In the genomic region with DNA sequence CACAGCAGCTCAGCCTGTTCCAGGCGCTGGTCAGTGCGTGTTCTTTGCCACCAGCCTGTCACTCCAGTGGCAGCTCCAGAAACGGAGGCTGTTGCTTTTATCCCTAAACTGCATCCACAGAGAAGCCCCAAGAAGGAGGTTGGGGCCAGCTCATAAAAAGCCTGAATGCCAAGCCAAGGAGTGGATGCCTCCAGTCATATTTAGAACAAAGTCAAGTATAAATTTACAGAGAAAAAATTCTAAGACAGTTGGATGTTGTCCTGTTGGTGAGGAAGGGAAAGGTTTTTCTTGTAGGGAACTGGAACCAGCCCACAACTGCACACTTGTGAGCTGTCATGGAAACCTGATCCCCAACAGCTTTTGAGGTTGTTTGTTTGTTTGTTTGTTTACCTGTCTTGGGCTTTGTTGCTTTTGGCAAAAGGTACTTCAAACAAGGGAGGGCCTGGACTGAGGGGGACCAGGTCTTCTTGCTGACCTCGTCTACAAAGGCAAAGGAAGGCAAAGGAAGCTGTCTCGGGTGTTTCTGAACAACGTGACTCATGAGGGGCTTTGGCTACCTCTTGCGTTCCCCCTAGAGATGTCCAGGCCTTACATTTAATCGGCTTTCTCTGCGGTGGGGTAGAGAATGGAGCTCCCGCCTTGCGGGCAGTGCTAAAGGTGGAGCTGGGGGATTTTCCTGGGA, we compare ENCODE assay signal across 13 cellular contexts. TPM values are rescaled to one million over a fixed set of nuclear protein-coding genes. Genes with fewer than 3 reads are reported as not detected.
DNase-seq lines count a peak whose midpoint lies in the region; ATAC-seq and TF ChIP-seq lines count a peak whose summit lies in the region.
"Had no signal": no experiment of that assay in that cellular context is flagged by ENCODE, and none has a peak within 500 bp of the region (broad histone marks: within the 10 kb centered on the region; RNA-seq: fewer than 3 reads in every experiment).

No MANE protein-coding gene starts in this region.

- no TSS peak for BruUV-seq in Panc1 (replicated peaks; lab: Mats Ljungman, UMichigan)

- no peak overlapping the region for H3K4me3 ChIP-seq in Panc1 (ENCODE audit: low read depth in 2 of 2, low read length in 2 of 2)
- no peak overlapping the region for H3K4me3 ChIP-seq in endodermal cell (ENCODE audit: low read length)
- H3K4me3 ChIP-seq in trophoblast cell (ENCODE audit: low read depth, low read length): no peak overlapping the region
- H3K4me3 ChIP-seq: thoracic aorta had no signal

- TF ChIP-seq CTCF in Panc1 (IDR thresholded peaks at IDR 0.05) (no peak), endodermal cell (conservative IDR thresholded peaks at IDR 0.05) (peak; percentile 18), GM13976 (IDR thresholded peaks at IDR 0.05; ENCODE audit: borderline replicate concordance, control extremely low read depth, extremely low read depth, insufficient read depth, missing control alignments) (no peak)

- H3K4me1 Mint-ChIP-seq in endodermal cell: peaks cover 21% of the 10 kb centered on the region

- no peak overlapping the region for H3K4me3 Mint-ChIP-seq in endodermal cell
- H3K4me3 Mint-ChIP-seq: activated T-cell treated with anti-CD3 and anti-CD28 coated beads, Interleukin-2, amount 50 U/mL, for 72 hours had no signal

- H3K4ac ChIP-seq in trophoblast cell (ENCODE audit: low read depth, low read length): peak overlapping the region; percentile 61

- intact Hi-C loops in Panc1 (cut with micrococcal nuclease; ENCODE audit: unreplicated experiment): no loop called here

- no peak overlapping the region for H2AFZ ChIP-seq in trophoblast cell (ENCODE audit: insufficient read depth, low read length, poor library complexity)
- H2AFZ ChIP-seq: parathyroid adenoma had no signal

- no peaks in the 10 kb centered on the region for H3K27me3 Mint-ChIP-seq in endodermal cell (ENCODE audit: insufficient read depth)

- H4K91ac ChIP-seq in trophoblast cell (ENCODE audit: low read depth, low read length): peak overlapping the region; percentile 97

- H3K4me1 ChIP-seq in Panc1 (ENCODE audit: control insufficient read depth, insufficient read depth, low read length) (peaks cover 13% of the 10 kb centered on the region), endodermal cell (ENCODE audit: control insufficient read depth, insufficient read depth, low read length) (peaks cover 8% of the 10 kb centered on the region), trophoblast cell (ENCODE audit: control insufficient read depth in 1 of 2, insufficient read depth in 2 of 2, low read length in 2 of 2) (peaks cover 43 to 60% of the 10 kb centered on the region in 2 experiments)
- H3K4me1 ChIP-seq: parathyroid adenoma had no signal

- no peaks in the 10 kb centered on the region for H3K9me3 ChIP-seq in Panc1 (ENCODE audit: control insufficient read depth, insufficient read depth, low read depth, low read length)
- H3K9me3 ChIP-seq in endodermal cell (ENCODE audit: control insufficient read depth, low read length): no peaks in the 10 kb centered on the region
- H3K9me3 ChIP-seq in trophoblast cell (ENCODE audit: insufficient read depth, low read depth, low read length): peaks cover 8% of the 10 kb centered on the region
- H3K9me3 ChIP-seq: thoracic aorta had no signal

- no peaks in the 10 kb centered on the region for H3K36me3 ChIP-seq in Panc1 (ENCODE audit: control insufficient read depth, insufficient read depth, low read length)
- no peaks in the 10 kb centered on the region for H3K36me3 ChIP-seq in endodermal cell (ENCODE audit: control insufficient read depth, insufficient read depth, low read length)
- peaks cover 9 to 11% of the 10 kb centered on the region in 2 experiments for H3K36me3 ChIP-seq in trophoblast cell (ENCODE audit: control insufficient read depth in 1 of 2, insufficient read depth in 2 of 2, low read length in 2 of 2)
- H3K36me3 ChIP-seq: thoracic aorta had no signal

- peak overlapping the region; percentile 64 for H2BK5ac ChIP-seq in trophoblast cell (ENCODE audit: low read depth, low read length, poor library complexity)

- H2AK5ac ChIP-seq in trophoblast cell (ENCODE audit: low read length): peak overlapping the region; percentile 67

- H3K18ac ChIP-seq in trophoblast cell (ENCODE audit: low read length): peak overlapping the region; percentile 62

- peaks cover 60% of the 10 kb centered on the region for H3K79me1 ChIP-seq in trophoblast cell (ENCODE audit: low read length)

- no peak overlapping the region for H3K4me2 ChIP-seq in trophoblast cell (ENCODE audit: low read length)

- peak overlapping the region; percentile 66 for H3K27ac Mint-ChIP-seq in endodermal cell
- H3K27ac Mint-ChIP-seq: activated T-cell treated with anti-CD3 and anti-CD28 coated beads, Interleukin-2, amount 50 U/mL, for 72 hours had no signal

- H3K36me3 Mint-ChIP-seq in endodermal cell (ENCODE audit: low read depth): peaks cover 7% of the 10 kb centered on the region

- H3K9ac ChIP-seq in endodermal cell (ENCODE audit: extremely low read depth, low read length, poor library complexity, severe bottlenecking) (no peak overlapping the region), trophoblast cell (ENCODE audit: low read length) (no peak overlapping the region)
- H3K9ac ChIP-seq: parathyroid adenoma had no signal

- peak overlapping the region; percentile 67 for H2BK12ac ChIP-seq in trophoblast cell (ENCODE audit: low read length)

- peaks cover 18% of the 10 kb centered on the region for H3K79me2 ChIP-seq in trophoblast cell (ENCODE audit: control insufficient read depth, insufficient read depth, low read length, poor library complexity)
- H3K79me2 ChIP-seq: parathyroid adenoma had no signal

- DNase-seq in EH (ENCODE audit: low read depth): peak; percentile 14
- DNase-seq in Panc1 (ENCODE audit: low read depth, low spot score): no peak
- DNase-seq in endodermal cell: no peak
- no peak for DNase-seq in trophoblast cell
- no peak for DNase-seq in dermis blood vessel endothelial cell
- DNase-seq in stimulated activated naive CD8-positive, alpha-beta T cell treated with anti-CD3 and anti-CD28 coated beads, Interleukin-15, Interleukin-2, amounts not matched to agents 100 U/mL and 50 U/mL, for 24 hours: no peak
- no peak for DNase-seq in GM13976 (ENCODE audit: low spot score)
- DNase-seq in SKM-1 treated with dmso at 0.1 percent for 144 hours (lab: John Stamatoyannopoulos, UW; ENCODE audit: unreplicated experiment): no peak
- DNase-seq: activated T-cell treated with anti-CD3 and anti-CD28 coated beads, Interleukin-2, amount 50 U/mL, for 72 hours; NCI-H1048 had no signal

- 79 to 86% methylated on average over 8 to 11 of the region's 11 CpGs for WGBS in endodermal cell (ENCODE audit: insufficient coverage in 1 of 2, insufficient read length in 1 of 2), 2 experiments
- no CpG with 5 or more reads among the region's 11 CpGs for WGBS in trophoblast cell (ENCODE audit: extremely low coverage, insufficient coverage, insufficient read length)

- no peak overlapping the region for H3K23ac ChIP-seq in trophoblast cell (ENCODE audit: low read length)

- H3K14ac ChIP-seq in trophoblast cell (ENCODE audit: low read length): peak overlapping the region; percentile 75

- peak overlapping the region; percentile 59 for H4K8ac ChIP-seq in trophoblast cell (ENCODE audit: low read depth, low read length)

- H3K27me3 ChIP-seq in Panc1 (ENCODE audit: control insufficient read depth, insufficient read depth, low read length): no peaks in the 10 kb centered on the region
- no peaks in the 10 kb centered on the region for H3K27me3 ChIP-seq in endodermal cell (ENCODE audit: control insufficient read depth, insufficient read depth, low read length, poor library complexity, severe bottlenecking)
- H3K27me3 ChIP-seq in trophoblast cell (ENCODE audit: insufficient read depth, low read length): no peaks in the 10 kb centered on the region

- no peak overlapping the region for H4K12ac ChIP-seq in trophoblast cell (ENCODE audit: low read depth, low read length)

- H3K27ac ChIP-seq in Panc1 (ENCODE audit: low read length) (no peak overlapping the region), endodermal cell (ENCODE audit: low read depth, low read length) (no peak overlapping the region), trophoblast cell (ENCODE audit: low read depth, low read length) (peak overlapping the region; percentile 92)
- H3K27ac ChIP-seq: parathyroid adenoma, thoracic aorta had no signal

- H3K9me3 Mint-ChIP-seq in endodermal cell: no peaks in the 10 kb centered on the region
- H3K9me3 Mint-ChIP-seq: activated T-cell treated with anti-CD3 and anti-CD28 coated beads, Interleukin-2, amount 50 U/mL, for 72 hours had no signal

- ATAC-seq in Panc1: 0 out of 2 replicates have a peak, but pooled peaks have one; percentile 26
- ATAC-seq in stimulated activated naive CD8-positive, alpha-beta T cell treated with anti-CD3 and anti-CD28 coated beads, Interleukin-15, Interleukin-2, amounts not matched to agents 100 U/mL and 50 U/mL, for 24 hours: no peak
- ATAC-seq: activated T-cell treated with anti-CD3 and anti-CD28 coated beads, Interleukin-2, amount 50 U/mL, for 72 hours had no signal

- POLR2A ChIA-PET in Panc1 (lab: Charles Lee): no interaction called here

- H2BK120ac ChIP-seq in trophoblast cell (ENCODE audit: insufficient read depth, low read length, poor library complexity): peak overlapping the region; percentile 81

- CTCF ChIA-PET in Panc1 (lab: Charles Lee): no interaction called here

- in situ Hi-C loops in Panc1 (cut with HindIII; ENCODE audit: low pct_unique_long_range_greater_than_20kb, low sequenced_read_pairs) (no loop called here), GM13976 (cut with MboI; ENCODE audit: low sequenced_read_pairs, unreplicated experiment) (no loop called here)

RNA-seq across cellular contexts. Expression of a gene that starts 36.7 kb away (rescaled TPM):
- total RNA-seq in Panc1 (2021; ENCODE audit: unreplicated experiment) (44.5 TPM), endodermal cell (10 to 100 TPM; 28.1 to 31.2 TPM), dermis blood vessel endothelial cell (2.2 and 2.9 TPM in 2 replicates)
- polyA plus RNA-seq in Panc1 (2012; ENCODE audit: insufficient read length): 34.5 TPM
- 8.2 TPM for polyA plus RNA-seq in endodermal cell (2013, experiment 1 of 2)
- 7.8 TPM for polyA plus RNA-seq in endodermal cell (2013, experiment 2 of 2)
- 95.6 and 101 TPM in 2 replicates for polyA plus RNA-seq in trophoblast cell (2013)
- total RNA-seq: activated T-cell treated with anti-CD3 and anti-CD28 coated beads, Interleukin-2, amount 50 U/mL, for 72 hours had no signal

RNA-seq across cellular contexts. Expression of a gene that starts 39.6 kb away (rescaled TPM):
- total RNA-seq in Panc1 (2021; ENCODE audit: unreplicated experiment) (not detected), endodermal cell (not detected), dermis blood vessel endothelial cell (not detected in 2 replicates)
- polyA plus RNA-seq in Panc1 (2012; ENCODE audit: insufficient read length): not detected
- polyA plus RNA-seq in endodermal cell (2013, experiment 1 of 2): not detected
- not detected for polyA plus RNA-seq in endodermal cell (2013, experiment 2 of 2)
- 0.05 and 0.06 TPM in 2 replicates for polyA plus RNA-seq in trophoblast cell (2013)
- total RNA-seq: activated T-cell treated with anti-CD3 and anti-CD28 coated beads, Interleukin-2, amount 50 U/mL, for 72 hours; mononuclear cell; thoracic aorta had no signal

RNA-seq across cellular contexts. Expression of a gene that starts 42.5 kb away (rescaled TPM):
- total RNA-seq in Panc1 (2021; ENCODE audit: unreplicated experiment) (7.6 TPM), endodermal cell (100 to 1,000 TPM; 168 to 206 TPM), dermis blood vessel endothelial cell (2.9 TPM in 2 replicates)
- polyA plus RNA-seq in Panc1 (2012; ENCODE audit: insufficient read length): 2.5 TPM
- 47.4 TPM for polyA plus RNA-seq in endodermal cell (2013, experiment 1 of 2)
- 49.5 TPM for polyA plus RNA-seq in endodermal cell (2013, experiment 2 of 2)
- polyA plus RNA-seq in trophoblast cell (2013): 27.5 and 27.6 TPM in 2 replicates

RNA-seq across cellular contexts. Expression of a gene that starts 48.1 kb away (rescaled TPM):
- 758 TPM for total RNA-seq in Panc1 (2021; ENCODE audit: unreplicated experiment)
- 1,211 TPM for polyA plus RNA-seq in Panc1 (2012; ENCODE audit: insufficient read length)
- total RNA-seq in endodermal cell: 1,000 to 10,000 TPM; 1,507 to 1,578 TPM
- 1,782 TPM for polyA plus RNA-seq in endodermal cell (2013, experiment 1 of 2)
- 1,780 TPM for polyA plus RNA-seq in endodermal cell (2013, experiment 2 of 2)
- polyA plus RNA-seq in trophoblast cell (2013): 3,251 and 3,406 TPM in 2 replicates
- total RNA-seq in dermis blood vessel endothelial cell: 1,038 and 2,144 TPM in 2 replicates

RNA-seq across cellular contexts. Expression of a gene that starts 48.3 kb away (rescaled TPM):
- total RNA-seq in Panc1 (2021; ENCODE audit: unreplicated experiment) (39.6 TPM), endodermal cell (10 to 100 TPM; 50.9 to 51.4 TPM), dermis blood vessel endothelial cell (21.1 and 22.5 TPM in 2 replicates)
- 45.4 TPM for polyA plus RNA-seq in Panc1 (2012; ENCODE audit: insufficient read length)
- 34.2 TPM for polyA plus RNA-seq in endodermal cell (2013, experiment 1 of 2)
- 34.9 TPM for polyA plus RNA-seq in endodermal cell (2013, experiment 2 of 2)
- polyA plus RNA-seq in trophoblast cell (2013): 60.3 and 60.7 TPM in 2 replicates

Comparison
In these comparisons a context has a peak if more than half of its experiments do, and no peak if none do; other contexts are left out.
1. RNA of a gene that starts 42.5 kb away (total RNA-seq): 168 to 206 TPM in endodermal cell; 7.6 TPM in Panc1 (single experiment) and 2.9 TPM in dermis blood vessel endothelial cell; every median in the first group is over 10 times any median in the second.